In the genomic region with DNA sequence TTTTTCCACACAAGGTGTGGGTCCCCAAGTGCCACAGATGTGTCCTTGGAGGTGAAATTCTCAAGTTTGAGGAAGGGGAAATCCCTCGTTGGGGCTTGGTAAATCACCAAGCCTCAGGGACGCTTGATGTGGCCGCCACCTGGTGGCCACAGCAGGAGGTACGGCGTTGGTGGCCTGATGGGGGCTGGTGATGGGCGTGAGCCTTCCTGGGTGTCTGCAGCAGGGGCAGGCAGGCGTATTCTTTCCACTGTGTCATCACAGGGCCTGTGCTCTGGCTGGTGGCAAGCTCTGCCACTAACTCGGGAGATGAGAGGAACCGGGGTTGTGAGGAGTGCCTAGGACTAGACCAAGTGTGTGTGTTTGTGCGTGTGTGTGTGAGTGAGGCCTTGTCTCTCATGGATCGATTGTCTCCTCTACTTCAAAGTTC, we compare ENCODE assay signal across 2 cellular contexts.
TF ChIP-seq lines count a peak whose summit lies in the region.

No MANE protein-coding gene starts in this region.

TF ChIP-seq in HCT116, 20 proteins besides CTCF, POLR2A, EP300 and RAD21:
- TF ChIP-seq CBX3 (IDR thresholded peaks at IDR 0.05; ENCODE audit: low read depth), result no peak
- peak; percentile 19; the same call in 1 of the 2 replicates for TF ChIP-seq POLR2AphosphoS5 (IDR thresholded peaks at IDR 0.05; ENCODE audit: low read depth, low read length)
- peak; percentile 23 for TF ChIP-seq TCF7L2 (IDR thresholded peaks at IDR 0.05; ENCODE audit: borderline replicate concordance, extremely low read depth, insufficient read depth, insufficient read length)

TF ChIP-seq in K562, 482 proteins besides CTCF, POLR2A, EP300 and RAD21 (continues in another document):
- TF ChIP-seq, protein P1, sequence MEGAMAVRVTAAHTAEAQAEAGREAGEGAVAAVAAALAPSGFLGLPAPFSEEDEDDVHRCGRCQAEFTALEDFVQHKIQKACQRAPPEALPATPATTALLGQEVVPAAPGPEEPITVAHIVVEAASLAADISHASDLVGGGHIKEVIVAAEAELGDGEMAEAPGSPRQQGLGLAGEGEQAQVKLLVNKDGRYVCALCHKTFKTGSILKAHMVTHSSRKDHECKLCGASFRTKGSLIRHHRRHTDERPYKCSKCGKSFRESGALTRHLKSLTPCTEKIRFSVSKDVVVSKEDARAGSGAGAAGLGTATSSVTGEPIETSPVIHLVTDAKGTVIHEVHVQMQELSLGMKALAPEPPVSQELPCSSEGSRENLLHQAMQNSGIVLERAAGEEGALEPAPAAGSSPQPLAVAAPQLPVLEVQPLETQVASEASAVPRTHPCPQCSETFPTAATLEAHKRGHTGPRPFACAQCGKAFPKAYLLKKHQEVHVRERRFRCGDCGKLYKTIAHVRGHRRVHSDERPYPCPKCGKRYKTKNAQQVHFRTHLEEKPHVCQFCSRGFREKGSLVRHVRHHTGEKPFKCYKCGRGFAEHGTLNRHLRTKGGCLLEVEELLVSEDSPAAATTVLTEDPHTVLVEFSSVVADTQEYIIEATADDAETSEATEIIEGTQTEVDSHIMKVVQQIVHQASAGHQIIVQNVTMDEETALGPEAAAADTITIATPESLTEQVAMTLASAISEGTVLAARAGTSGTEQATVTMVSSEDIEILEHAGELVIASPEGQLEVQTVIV (CRISPR knock-in tag; IDR thresholded peaks at IDR 0.05; ENCODE audit: borderline replicate concordance), result no peak
- TF ChIP-seq HDGF (IDR thresholded peaks at IDR 0.05), result no peak
- TF ChIP-seq, protein P2, sequence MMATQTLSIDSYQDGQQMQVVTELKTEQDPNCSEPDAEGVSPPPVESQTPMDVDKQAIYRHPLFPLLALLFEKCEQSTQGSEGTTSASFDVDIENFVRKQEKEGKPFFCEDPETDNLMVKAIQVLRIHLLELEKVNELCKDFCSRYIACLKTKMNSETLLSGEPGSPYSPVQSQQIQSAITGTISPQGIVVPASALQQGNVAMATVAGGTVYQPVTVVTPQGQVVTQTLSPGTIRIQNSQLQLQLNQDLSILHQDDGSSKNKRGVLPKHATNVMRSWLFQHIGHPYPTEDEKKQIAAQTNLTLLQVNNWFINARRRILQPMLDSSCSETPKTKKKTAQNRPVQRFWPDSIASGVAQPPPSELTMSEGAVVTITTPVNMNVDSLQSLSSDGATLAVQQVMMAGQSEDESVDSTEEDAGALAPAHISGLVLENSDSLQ (IDR thresholded peaks at IDR 0.05), result no peak
- TF ChIP-seq, protein P3, sequence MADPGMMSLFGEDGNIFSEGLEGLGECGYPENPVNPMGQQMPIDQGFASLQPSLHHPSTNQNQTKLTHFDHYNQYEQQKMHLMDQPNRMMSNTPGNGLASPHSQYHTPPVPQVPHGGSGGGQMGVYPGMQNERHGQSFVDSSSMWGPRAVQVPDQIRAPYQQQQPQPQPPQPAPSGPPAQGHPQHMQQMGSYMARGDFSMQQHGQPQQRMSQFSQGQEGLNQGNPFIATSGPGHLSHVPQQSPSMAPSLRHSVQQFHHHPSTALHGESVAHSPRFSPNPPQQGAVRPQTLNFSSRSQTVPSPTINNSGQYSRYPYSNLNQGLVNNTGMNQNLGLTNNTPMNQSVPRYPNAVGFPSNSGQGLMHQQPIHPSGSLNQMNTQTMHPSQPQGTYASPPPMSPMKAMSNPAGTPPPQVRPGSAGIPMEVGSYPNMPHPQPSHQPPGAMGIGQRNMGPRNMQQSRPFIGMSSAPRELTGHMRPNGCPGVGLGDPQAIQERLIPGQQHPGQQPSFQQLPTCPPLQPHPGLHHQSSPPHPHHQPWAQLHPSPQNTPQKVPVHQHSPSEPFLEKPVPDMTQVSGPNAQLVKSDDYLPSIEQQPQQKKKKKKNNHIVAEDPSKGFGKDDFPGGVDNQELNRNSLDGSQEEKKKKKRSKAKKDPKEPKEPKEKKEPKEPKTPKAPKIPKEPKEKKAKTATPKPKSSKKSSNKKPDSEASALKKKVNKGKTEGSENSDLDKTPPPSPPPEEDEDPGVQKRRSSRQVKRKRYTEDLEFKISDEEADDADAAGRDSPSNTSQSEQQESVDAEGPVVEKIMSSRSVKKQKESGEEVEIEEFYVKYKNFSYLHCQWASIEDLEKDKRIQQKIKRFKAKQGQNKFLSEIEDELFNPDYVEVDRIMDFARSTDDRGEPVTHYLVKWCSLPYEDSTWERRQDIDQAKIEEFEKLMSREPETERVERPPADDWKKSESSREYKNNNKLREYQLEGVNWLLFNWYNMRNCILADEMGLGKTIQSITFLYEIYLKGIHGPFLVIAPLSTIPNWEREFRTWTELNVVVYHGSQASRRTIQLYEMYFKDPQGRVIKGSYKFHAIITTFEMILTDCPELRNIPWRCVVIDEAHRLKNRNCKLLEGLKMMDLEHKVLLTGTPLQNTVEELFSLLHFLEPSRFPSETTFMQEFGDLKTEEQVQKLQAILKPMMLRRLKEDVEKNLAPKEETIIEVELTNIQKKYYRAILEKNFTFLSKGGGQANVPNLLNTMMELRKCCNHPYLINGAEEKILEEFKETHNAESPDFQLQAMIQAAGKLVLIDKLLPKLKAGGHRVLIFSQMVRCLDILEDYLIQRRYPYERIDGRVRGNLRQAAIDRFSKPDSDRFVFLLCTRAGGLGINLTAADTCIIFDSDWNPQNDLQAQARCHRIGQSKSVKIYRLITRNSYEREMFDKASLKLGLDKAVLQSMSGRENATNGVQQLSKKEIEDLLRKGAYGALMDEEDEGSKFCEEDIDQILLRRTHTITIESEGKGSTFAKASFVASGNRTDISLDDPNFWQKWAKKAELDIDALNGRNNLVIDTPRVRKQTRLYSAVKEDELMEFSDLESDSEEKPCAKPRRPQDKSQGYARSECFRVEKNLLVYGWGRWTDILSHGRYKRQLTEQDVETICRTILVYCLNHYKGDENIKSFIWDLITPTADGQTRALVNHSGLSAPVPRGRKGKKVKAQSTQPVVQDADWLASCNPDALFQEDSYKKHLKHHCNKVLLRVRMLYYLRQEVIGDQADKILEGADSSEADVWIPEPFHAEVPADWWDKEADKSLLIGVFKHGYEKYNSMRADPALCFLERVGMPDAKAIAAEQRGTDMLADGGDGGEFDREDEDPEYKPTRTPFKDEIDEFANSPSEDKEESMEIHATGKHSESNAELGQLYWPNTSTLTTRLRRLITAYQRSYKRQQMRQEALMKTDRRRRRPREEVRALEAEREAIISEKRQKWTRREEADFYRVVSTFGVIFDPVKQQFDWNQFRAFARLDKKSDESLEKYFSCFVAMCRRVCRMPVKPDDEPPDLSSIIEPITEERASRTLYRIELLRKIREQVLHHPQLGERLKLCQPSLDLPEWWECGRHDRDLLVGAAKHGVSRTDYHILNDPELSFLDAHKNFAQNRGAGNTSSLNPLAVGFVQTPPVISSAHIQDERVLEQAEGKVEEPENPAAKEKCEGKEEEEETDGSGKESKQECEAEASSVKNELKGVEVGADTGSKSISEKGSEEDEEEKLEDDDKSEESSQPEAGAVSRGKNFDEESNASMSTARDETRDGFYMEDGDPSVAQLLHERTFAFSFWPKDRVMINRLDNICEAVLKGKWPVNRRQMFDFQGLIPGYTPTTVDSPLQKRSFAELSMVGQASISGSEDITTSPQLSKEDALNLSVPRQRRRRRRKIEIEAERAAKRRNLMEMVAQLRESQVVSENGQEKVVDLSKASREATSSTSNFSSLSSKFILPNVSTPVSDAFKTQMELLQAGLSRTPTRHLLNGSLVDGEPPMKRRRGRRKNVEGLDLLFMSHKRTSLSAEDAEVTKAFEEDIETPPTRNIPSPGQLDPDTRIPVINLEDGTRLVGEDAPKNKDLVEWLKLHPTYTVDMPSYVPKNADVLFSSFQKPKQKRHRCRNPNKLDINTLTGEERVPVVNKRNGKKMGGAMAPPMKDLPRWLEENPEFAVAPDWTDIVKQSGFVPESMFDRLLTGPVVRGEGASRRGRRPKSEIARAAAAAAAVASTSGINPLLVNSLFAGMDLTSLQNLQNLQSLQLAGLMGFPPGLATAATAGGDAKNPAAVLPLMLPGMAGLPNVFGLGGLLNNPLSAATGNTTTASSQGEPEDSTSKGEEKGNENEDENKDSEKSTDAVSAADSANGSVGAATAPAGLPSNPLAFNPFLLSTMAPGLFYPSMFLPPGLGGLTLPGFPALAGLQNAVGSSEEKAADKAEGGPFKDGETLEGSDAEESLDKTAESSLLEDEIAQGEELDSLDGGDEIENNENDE (IDR thresholded peaks at IDR 0.05; ENCODE audit: low read depth, low read length), result no peak
- TF ChIP-seq KDM5B (IDR thresholded peaks at IDR 0.05; ENCODE audit: insufficient replicate concordance, low read depth, low read length), result no peak
- no peak for TF ChIP-seq ZBTB17 (CRISPR knock-in tag; IDR thresholded peaks at IDR 0.05)
- no peak for TF ChIP-seq SETDB1 (IDR thresholded peaks at IDR 0.05; ENCODE audit: low read length)
- TF ChIP-seq NFATC3 (IDR thresholded peaks at IDR 0.05), result no peak
- TF ChIP-seq PHB2 (IDR thresholded peaks at IDR 0.05; ENCODE audit: low read depth), result no peak
- no peak for TF ChIP-seq NUFIP1 (IDR thresholded peaks at IDR 0.05; ENCODE audit: partially characterized antibody)
- no peak for TF ChIP-seq ZNF79 (CRISPR knock-in tag; IDR thresholded peaks at IDR 0.05; ENCODE audit: low read depth)
- TF ChIP-seq CC2D1A (IDR thresholded peaks at IDR 0.05), result peak; percentile 59; the same call in 1 of the 2 replicates
- TF ChIP-seq RHOXF2B (CRISPR knock-in tag; conservative IDR thresholded peaks at IDR 0.05), result no peak
- TF ChIP-seq FOXK1 (CRISPR knock-in tag; IDR thresholded peaks at IDR 0.05; ENCODE audit: borderline replicate concordance), result no peak
- no peak for TF ChIP-seq ZC3H11A (IDR thresholded peaks at IDR 0.05; ENCODE audit: low read depth, low read length)
- no peak for TF ChIP-seq SP2 (IDR thresholded peaks at IDR 0.05; ENCODE audit: extremely low read depth, low read depth, low read length, poor library complexity, severe bottlenecking)
- no peak for TF ChIP-seq FOS (IDR thresholded peaks at IDR 0.05; ENCODE audit: extremely low read depth, insufficient read length)
- no peak for TF ChIP-seq ZNF140 (CRISPR knock-in tag; IDR thresholded peaks at IDR 0.05)
- peak; percentile 52; the same call in 1 of the 2 replicates for TF ChIP-seq STAG1 (CRISPR knock-in tag; IDR thresholded peaks at IDR 0.05; ENCODE audit: borderline replicate concordance)
- TF ChIP-seq, protein P4, sequence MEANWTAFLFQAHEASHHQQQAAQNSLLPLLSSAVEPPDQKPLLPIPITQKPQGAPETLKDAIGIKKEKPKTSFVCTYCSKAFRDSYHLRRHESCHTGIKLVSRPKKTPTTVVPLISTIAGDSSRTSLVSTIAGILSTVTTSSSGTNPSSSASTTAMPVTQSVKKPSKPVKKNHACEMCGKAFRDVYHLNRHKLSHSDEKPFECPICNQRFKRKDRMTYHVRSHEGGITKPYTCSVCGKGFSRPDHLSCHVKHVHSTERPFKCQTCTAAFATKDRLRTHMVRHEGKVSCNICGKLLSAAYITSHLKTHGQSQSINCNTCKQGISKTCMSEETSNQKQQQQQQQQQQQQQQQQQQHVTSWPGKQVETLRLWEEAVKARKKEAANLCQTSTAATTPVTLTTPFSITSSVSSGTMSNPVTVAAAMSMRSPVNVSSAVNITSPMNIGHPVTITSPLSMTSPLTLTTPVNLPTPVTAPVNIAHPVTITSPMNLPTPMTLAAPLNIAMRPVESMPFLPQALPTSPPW (CRISPR knock-in tag; IDR thresholded peaks at IDR 0.05), result 0 out of 2 replicates have a peak, but pooled peaks have one; percentile 18
- no peak for TF ChIP-seq HNRNPH1 (optimal IDR thresholded peaks at IDR 0.05; ENCODE audit: low read depth, low read length)
- TF ChIP-seq ZNF134 (CRISPR knock-in tag; conservative IDR thresholded peaks at IDR 0.05), result no peak
- TF ChIP-seq, protein P5, sequence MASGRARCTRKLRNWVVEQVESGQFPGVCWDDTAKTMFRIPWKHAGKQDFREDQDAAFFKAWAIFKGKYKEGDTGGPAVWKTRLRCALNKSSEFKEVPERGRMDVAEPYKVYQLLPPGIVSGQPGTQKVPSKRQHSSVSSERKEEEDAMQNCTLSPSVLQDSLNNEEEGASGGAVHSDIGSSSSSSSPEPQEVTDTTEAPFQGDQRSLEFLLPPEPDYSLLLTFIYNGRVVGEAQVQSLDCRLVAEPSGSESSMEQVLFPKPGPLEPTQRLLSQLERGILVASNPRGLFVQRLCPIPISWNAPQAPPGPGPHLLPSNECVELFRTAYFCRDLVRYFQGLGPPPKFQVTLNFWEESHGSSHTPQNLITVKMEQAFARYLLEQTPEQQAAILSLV (tag; IDR thresholded peaks at IDR 0.05), result no peak
- TF ChIP-seq HCFC1 (IDR thresholded peaks at IDR 0.05; ENCODE audit: low read depth, low read length), result no peak
- TF ChIP-seq ARID2 (IDR thresholded peaks at IDR 0.05), result 0 out of 2 replicates have a peak, but pooled peaks have one; percentile 12
- TF ChIP-seq, protein P6, sequence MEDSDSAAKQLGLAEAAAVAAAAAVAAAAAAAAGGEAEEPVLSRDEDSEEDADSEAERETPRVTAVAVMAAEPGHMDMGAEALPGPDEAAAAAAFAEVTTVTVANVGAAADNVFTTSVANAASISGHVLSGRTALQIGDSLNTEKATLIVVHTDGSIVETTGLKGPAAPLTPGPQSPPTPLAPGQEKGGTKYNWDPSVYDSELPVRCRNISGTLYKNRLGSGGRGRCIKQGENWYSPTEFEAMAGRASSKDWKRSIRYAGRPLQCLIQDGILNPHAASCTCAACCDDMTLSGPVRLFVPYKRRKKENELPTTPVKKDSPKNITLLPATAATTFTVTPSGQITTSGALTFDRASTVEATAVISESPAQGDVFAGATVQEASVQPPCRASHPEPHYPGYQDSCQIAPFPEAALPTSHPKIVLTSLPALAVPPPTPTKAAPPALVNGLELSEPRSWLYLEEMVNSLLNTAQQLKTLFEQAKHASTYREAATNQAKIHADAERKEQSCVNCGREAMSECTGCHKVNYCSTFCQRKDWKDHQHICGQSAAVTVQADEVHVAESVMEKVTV (CRISPR knock-in tag; IDR thresholded peaks at IDR 0.05), result peak; percentile 77
- no peak for TF ChIP-seq JUN (IDR thresholded peaks at IDR 0.05; ENCODE audit: borderline replicate concordance, low read depth, low read length)
- TF ChIP-seq JUN (CRISPR knock-in tag; IDR thresholded peaks at IDR 0.05; ENCODE audit: borderline replicate concordance), result no peak
- peak in 1 of 2 experiments; percentile 45; a peak in 1 of 4 replicates for TF ChIP-seq MAZ (CRISPR knock-in tag; conservative IDR thresholded peaks at IDR 0.05 in 1 of 2, IDR thresholded peaks at IDR 0.05 in 1 of 2)
- TF ChIP-seq ZNF212 (CRISPR knock-in tag; IDR thresholded peaks at IDR 0.05), result no peak
- TF ChIP-seq, protein P7, sequence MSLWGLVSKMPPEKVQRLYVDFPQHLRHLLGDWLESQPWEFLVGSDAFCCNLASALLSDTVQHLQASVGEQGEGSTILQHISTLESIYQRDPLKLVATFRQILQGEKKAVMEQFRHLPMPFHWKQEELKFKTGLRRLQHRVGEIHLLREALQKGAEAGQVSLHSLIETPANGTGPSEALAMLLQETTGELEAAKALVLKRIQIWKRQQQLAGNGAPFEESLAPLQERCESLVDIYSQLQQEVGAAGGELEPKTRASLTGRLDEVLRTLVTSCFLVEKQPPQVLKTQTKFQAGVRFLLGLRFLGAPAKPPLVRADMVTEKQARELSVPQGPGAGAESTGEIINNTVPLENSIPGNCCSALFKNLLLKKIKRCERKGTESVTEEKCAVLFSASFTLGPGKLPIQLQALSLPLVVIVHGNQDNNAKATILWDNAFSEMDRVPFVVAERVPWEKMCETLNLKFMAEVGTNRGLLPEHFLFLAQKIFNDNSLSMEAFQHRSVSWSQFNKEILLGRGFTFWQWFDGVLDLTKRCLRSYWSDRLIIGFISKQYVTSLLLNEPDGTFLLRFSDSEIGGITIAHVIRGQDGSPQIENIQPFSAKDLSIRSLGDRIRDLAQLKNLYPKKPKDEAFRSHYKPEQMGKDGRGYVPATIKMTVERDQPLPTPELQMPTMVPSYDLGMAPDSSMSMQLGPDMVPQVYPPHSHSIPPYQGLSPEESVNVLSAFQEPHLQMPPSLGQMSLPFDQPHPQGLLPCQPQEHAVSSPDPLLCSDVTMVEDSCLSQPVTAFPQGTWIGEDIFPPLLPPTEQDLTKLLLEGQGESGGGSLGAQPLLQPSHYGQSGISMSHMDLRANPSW (CRISPR knock-in tag; IDR thresholded peaks at IDR 0.05), result no peak
